28 cellular contexts compared by ENCODE assay signal in genomic region chr4:121062466-121062975, GRCh38. TPM values are rescaled to one million over a fixed set of nuclear protein-coding genes. Genes with fewer than 3 reads are reported as not detected.
DNase-seq lines count a peak whose midpoint lies in the region; ATAC-seq and TF ChIP-seq lines count a peak whose summit lies in the region.
"Had no signal": no experiment of that assay in that cellular context is flagged by ENCODE, and none has a peak within 500 bp of the region (broad histone marks: within the 10 kb centered on the region; RNA-seq: fewer than 3 reads in every experiment).

No MANE protein-coding gene starts in this region.

- no peaks in the 10 kb centered on the region for H3K27me3 Mint-ChIP-seq in endothelial cell (ENCODE audit: unreplicated experiment)
- H3K27me3 Mint-ChIP-seq: stimulated activated memory B cell treated with anti-CD40 and anti-IgM and Interleukin-4, amounts not matched to agents 10 μg/mL and 1 μg/mL and 100 μg/mL, for 72 hours had no signal

- no peaks in the 10 kb centered on the region for H3K36me3 ChIP-seq in mucosa of descending colon (ENCODE audit: low read depth)
- H3K36me3 ChIP-seq: brain microvascular endothelial cell, right lobe of liver had no signal

- no peak overlapping the region for H3K4me3 Mint-ChIP-seq in endothelial cell (ENCODE audit: unreplicated experiment)
- H3K4me3 Mint-ChIP-seq: activated CD4-positive, alpha-beta memory T cell treated with anti-CD3 and anti-CD28 coated beads for 36 hours; activated naive CD4-positive, alpha-beta T cell treated with anti-CD3 and anti-CD28 coated beads, Interleukin-2, amount 10 ng/mL, durations not matched to agents 7 days and 5 days; H9; stimulated activated memory B cell treated with anti-CD40 and anti-IgM and Interleukin-4, amounts not matched to agents 10 μg/mL and 1 μg/mL and 100 μg/mL, for 72 hours had no signal

- ATAC-seq in mucosa of descending colon (peak; percentile 18), HG03520 (IDR thresholded peaks at IDR 0.05; ENCODE audit: unreplicated experiment) (no peak)
- ATAC-seq: right lobe of liver; stimulated activated memory B cell treated with anti-CD40 and anti-IgM and Interleukin-4, amounts not matched to agents 10 μg/mL and 1 μg/mL and 100 μg/mL, for 72 hours had no signal

- H3K36me3 Mint-ChIP-seq in endothelial cell (ENCODE audit: low read depth, unreplicated experiment), result peaks cover 4% of the 10 kb centered on the region
- H3K36me3 Mint-ChIP-seq: activated CD4-positive, alpha-beta memory T cell treated with anti-CD3 and anti-CD28 coated beads for 36 hours; activated naive CD4-positive, alpha-beta T cell treated with anti-CD3 and anti-CD28 coated beads, Interleukin-2, amount 10 ng/mL, durations not matched to agents 7 days and 5 days; stimulated activated memory B cell treated with anti-CD40 and anti-IgM and Interleukin-4, amounts not matched to agents 10 μg/mL and 1 μg/mL and 100 μg/mL, for 72 hours had no signal

- H3K9me3 Mint-ChIP-seq in endothelial cell (ENCODE audit: unreplicated experiment), result no peaks in the 10 kb centered on the region
- H3K9me3 Mint-ChIP-seq: activated CD4-positive, alpha-beta memory T cell treated with anti-CD3 and anti-CD28 coated beads for 36 hours; activated naive CD4-positive, alpha-beta T cell treated with anti-CD3 and anti-CD28 coated beads, Interleukin-2, amount 10 ng/mL, durations not matched to agents 7 days and 5 days; H9; stimulated activated memory B cell treated with anti-CD40 and anti-IgM and Interleukin-4, amounts not matched to agents 10 μg/mL and 1 μg/mL and 100 μg/mL, for 72 hours had no signal

- no peaks in the 10 kb centered on the region for H3K4me1 ChIP-seq in mucosa of descending colon (ENCODE audit: low read depth)
- H3K4me1 ChIP-seq: right lobe of liver had no signal

- intact Hi-C loops in mucosa of descending colon (cut with DNase I, micrococcal nuclease), result no loop called here

- H3K9me3 ChIP-seq in mucosa of descending colon, result no peaks in the 10 kb centered on the region
- H3K9me3 ChIP-seq: right lobe of liver, SK-N-SH had no signal

- TF ChIP-seq CTCF in endothelial cell (IDR thresholded peaks at IDR 0.05; ENCODE audit: unreplicated experiment) (no peak), mucosa of descending colon (IDR thresholded peaks at IDR 0.05) (no peak)

- in situ Hi-C loops in KBM-7 (cut with MboI; ENCODE audit: low pct_unique_long_range_greater_than_20kb, low sequenced_read_pairs), result no loop called here

- no peak overlapping the region for H3K4me3 ChIP-seq in mucosa of descending colon
- H3K4me3 ChIP-seq: right lobe of liver had no signal

- H3K4me1 Mint-ChIP-seq in endothelial cell (ENCODE audit: unreplicated experiment), result peaks cover 45% of the 10 kb centered on the region
- H3K4me1 Mint-ChIP-seq: activated naive CD4-positive, alpha-beta T cell treated with anti-CD3 and anti-CD28 coated beads, Interleukin-2, amount 10 ng/mL, durations not matched to agents 7 days and 5 days; stimulated activated memory B cell treated with anti-CD40 and anti-IgM and Interleukin-4, amounts not matched to agents 10 μg/mL and 1 μg/mL and 100 μg/mL, for 72 hours had no signal

- peak overlapping the region; percentile 49 for H3K27ac Mint-ChIP-seq in endothelial cell (ENCODE audit: unreplicated experiment)
- H3K27ac Mint-ChIP-seq: activated CD4-positive, alpha-beta memory T cell treated with anti-CD3 and anti-CD28 coated beads for 36 hours; activated naive CD4-positive, alpha-beta T cell treated with anti-CD3 and anti-CD28 coated beads, Interleukin-2, amount 10 ng/mL, durations not matched to agents 7 days and 5 days; stimulated activated memory B cell treated with anti-CD40 and anti-IgM and Interleukin-4, amounts not matched to agents 10 μg/mL and 1 μg/mL and 100 μg/mL, for 72 hours had no signal

- peak; percentile 3 for DNase-seq in KBM-7
- peak; percentile 72 for DNase-seq in NOMO-1 treated with DMSO at 0.1 percent for 48 hours (lab: John Stamatoyannopoulos, UW; ENCODE audit: unreplicated experiment)
- no peak for DNase-seq in endothelial cell (ENCODE audit: low spot score)
- no peak for DNase-seq in mucosa of descending colon
- no peak for DNase-seq in HuH-7 (ENCODE audit: low spot score)
- DNase-seq in activated CD4-positive, alpha-beta T cell treated with anti-CD3 and anti-CD28 coated beads, Interleukin-2, amount 50 U/mL, for 48 hours, result no peak
- DNase-seq: activated CD4-positive, alpha-beta memory T cell treated with anti-CD3 and anti-CD28 coated beads for 36 hours; activated CD4-positive, CD25-positive, alpha-beta regulatory T cell; activated CD8-positive, alpha-beta memory T cell treated with anti-CD3 and anti-CD28 coated beads, Interleukin-2, amount 50 U/mL, for 4 hours; activated naive CD4-positive, alpha-beta T cell treated with anti-CD3 and anti-CD28 coated beads, Interleukin-2, amount 10 ng/mL, durations not matched to agents 7 days and 5 days; amniotic stem cell; brain microvascular endothelial cell; C1 segment of cervical spinal cord; COR-L47; GDM1; H9; head of caudate nucleus; Karpas-422; mesendoderm; NCI-H1092; NCI-H187; NCI-H526 treated with DMSO at 0.1 percent for 48 hours; posterior cingulate gyrus; right lobe of liver; SK-N-SH; stimulated activated CD4-positive, alpha-beta T cell treated with anti-CD3 and anti-CD28 coated beads, Interleukin-4, amount 100 ng/mL, for 4 hours had no signal

RNA-seq across cellular contexts. Expression of gene NDNF, which starts 9.8 kb away (rescaled TPM):
- total RNA-seq in endothelial cell (ENCODE audit: unreplicated experiment), result 33.3 TPM
- 10 to 100 TPM in 2 of 3 donors, 1 to 10 TPM in 1; 9.0 to 11.8 (median 10.3) TPM for total RNA-seq in mucosa of descending colon
- total RNA-seq: activated CD4-positive, alpha-beta memory T cell treated with anti-CD3 and anti-CD28 coated beads for 36 hours had no signal

Comparison
In these comparisons a context has a peak if more than half of its experiments do, and no peak if none do; other contexts are left out.
1. DNase-seq: peak in KBM-7 (single experiment) and NOMO-1 treated with DMSO at 0.1 percent for 48 hours (single experiment); none in endothelial cell (single experiment), mucosa of descending colon (0 of 3), HuH-7 (single experiment) and activated CD4-positive, alpha-beta T cell treated with anti-CD3 and anti-CD28 coated beads, Interleukin-2, amount 50 U/mL, for 48 hours (0 of 2).